In the genomic region with DNA sequence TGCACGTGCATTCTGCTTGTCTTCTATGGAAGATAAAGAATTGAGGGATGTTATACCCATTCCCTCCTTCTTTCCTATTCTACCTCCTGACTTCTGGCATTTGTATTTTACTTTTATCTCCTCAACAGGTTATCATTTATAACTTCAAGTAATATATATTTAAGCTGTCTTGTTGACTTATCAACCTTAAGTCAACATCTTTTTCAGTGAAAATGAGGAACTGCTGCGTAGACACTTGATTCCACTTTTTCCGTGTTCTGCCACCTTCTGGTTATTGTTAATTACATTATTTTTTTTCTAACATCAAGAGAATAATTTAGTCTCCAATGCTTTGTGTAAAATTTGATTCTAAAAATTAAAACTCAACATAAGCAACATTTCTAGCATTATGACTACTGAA, we compare ENCODE assay signal across 23 cellular contexts.
"Had no signal": no experiment of that assay in that cellular context is flagged by ENCODE, and none has a peak within 500 bp of the region (broad histone marks: within the 10 kb centered on the region; RNA-seq: fewer than 3 reads in every experiment).

No MANE protein-coding gene starts in this region.

- H3K4me1 ChIP-seq: neural progenitor cell, right atrium auricular region had no signal

- H3K27me3 ChIP-seq: heart left ventricle, neural progenitor cell, ovary, right atrium auricular region, stomach, transverse colon had no signal

- H3K4me3 ChIP-seq: heart left ventricle, lung, neural progenitor cell, ovary, right atrium auricular region, stomach, thoracic aorta, transverse colon had no signal

- H3K9me3 ChIP-seq: heart left ventricle, ovary, right atrium auricular region, stomach, thoracic aorta, transverse colon had no signal

- H3K4me2 ChIP-seq: neural progenitor cell had no signal

- H3K9ac ChIP-seq: neural progenitor cell had no signal

- H2AFZ ChIP-seq: neural progenitor cell had no signal

- H3K36me3 ChIP-seq: heart left ventricle, neural progenitor cell, ovary, right atrium auricular region, stomach, thoracic aorta, transverse colon had no signal

- H3K9me3 Mint-ChIP-seq: natural killer cell treated with Interleukin-12 subunit alpha and Interleukin-12 subunit beta and Interleukin-15 and Interleukin-18, amount 100 ng/mL, for 72 hours; neural progenitor cell had no signal

- H3K4me3 Mint-ChIP-seq: natural killer cell treated with Interleukin-12 subunit alpha and Interleukin-12 subunit beta and Interleukin-15 and Interleukin-18, amount 100 ng/mL, for 72 hours; neural progenitor cell had no signal

- H3K36me3 Mint-ChIP-seq: natural killer cell treated with Interleukin-12 subunit alpha and Interleukin-12 subunit beta and Interleukin-15 and Interleukin-18, amount 100 ng/mL, for 72 hours; neural progenitor cell had no signal

- DNase-seq: effector memory CD4-positive, alpha-beta T cell; heart left ventricle; left cardiac atrium; left ventricle myocardium superior; mesenchymal stem cell; midbrain; nucleus accumbens; ovary; small intestine; stimulated activated CD4-positive, alpha-beta T cell treated with anti-CD3 and anti-CD28 coated beads, Interleukin-12 subunit alpha, Interleukin-12 subunit beta, amount 100 ng/mL, for 4 hours; stimulated activated naive CD4-positive, alpha-beta T cell; stomach; substantia nigra; transverse colon had no signal

- ATAC-seq: esophagus mucosa; heart left ventricle; left cardiac atrium; left ventricle myocardium superior; natural killer cell treated with Interleukin-12 subunit alpha and Interleukin-12 subunit beta and Interleukin-15 and Interleukin-18, amount 100 ng/mL, for 72 hours had no signal

- H3K27ac ChIP-seq: heart left ventricle, neural progenitor cell, ovary, right atrium auricular region, stomach, thoracic aorta, transverse colon had no signal

- H3K27me3 Mint-ChIP-seq: natural killer cell treated with Interleukin-12 subunit alpha and Interleukin-12 subunit beta and Interleukin-15 and Interleukin-18, amount 100 ng/mL, for 72 hours had no signal

- FAIRE-seq: endometrium, frontal cortex, keratinocyte had no signal
